Comparison of ENCODE assay signal across 30 cellular contexts in genomic region chr1:189312499-189312898, GRCh38.
"Had no signal": no experiment of that assay in that cellular context is flagged by ENCODE, and none has a peak within 500 bp of the region (broad histone marks: within the 10 kb centered on the region; RNA-seq: fewer than 3 reads in every experiment).

No MANE protein-coding gene starts in this region.

- ATAC-seq: activated CD8-positive, alpha-beta T cell treated with anti-CD3 and anti-CD28 coated beads, Interleukin-2, amount 10 ng/mL, durations not matched to agents 7 days and 5 days; SK-N-SH treated with all-trans-retinoic acid at 6 μM for 48 hours had no signal

- H3K4me1 Mint-ChIP-seq: activated naive CD8-positive, alpha-beta T cell treated with anti-CD3 and anti-CD28 coated beads, Interleukin-2, amount 10 ng/mL, durations not matched to agents 7 days and 5 days; IgD-negative memory B cell had no signal

- H3K9me3 ChIP-seq: adrenal gland, breast epithelium, Peyer's patch, SJSA1 had no signal

- H3K27me3 ChIP-seq: adrenal gland, breast epithelium, Peyer's patch, SJSA1 had no signal

- H3K4me3 Mint-ChIP-seq: activated CD8-positive, alpha-beta T cell treated with anti-CD3 and anti-CD28 coated beads, Interleukin-2, amount 10 ng/mL, durations not matched to agents 7 days and 5 days; activated naive CD8-positive, alpha-beta T cell treated with anti-CD3 and anti-CD28 coated beads, Interleukin-2, amount 10 ng/mL, durations not matched to agents 7 days and 5 days; IgD-negative memory B cell; T-helper 1 cell treated with Interleukin-12 subunit alpha and Interleukin-12 subunit beta and Interleukin-4 antibody, amounts not matched to agents 30 μg/mL and 1 μg/mL, for 36 hours had no signal

- H3K36me3 Mint-ChIP-seq: activated naive CD8-positive, alpha-beta T cell treated with anti-CD3 and anti-CD28 coated beads, Interleukin-2, amount 10 ng/mL, durations not matched to agents 7 days and 5 days; IgD-negative memory B cell had no signal

- H3K9ac ChIP-seq: KMS-11 had no signal

- H3K4me3 ChIP-seq: adrenal gland, breast epithelium, Peyer's patch, SJSA1 had no signal

- H3K27me3 Mint-ChIP-seq: activated naive CD8-positive, alpha-beta T cell treated with anti-CD3 and anti-CD28 coated beads, Interleukin-2, amount 10 ng/mL, durations not matched to agents 7 days and 5 days; IgD-negative memory B cell had no signal

- H3K4me2 ChIP-seq: KMS-11 had no signal

- DNase-seq: activated CD4-positive, alpha-beta T cell treated with anti-CD3 and anti-CD28 coated beads for 48 hours; activated CD4-positive, alpha-beta T cell treated with anti-CD3 and anti-CD28 coated beads, Interleukin-2, amount 50 U/mL, for 4 hours; activated CD4-positive, CD25-positive, alpha-beta regulatory T cell treated with anti-CD3 and anti-CD28 coated beads, Interleukin-2, amount 50 U/mL, for 72 hours; activated CD8-positive, alpha-beta memory T cell treated with anti-CD3 and anti-CD28 coated beads, Interleukin-2, amount 50 U/mL, for 48 hours; activated CD8-positive, alpha-beta T cell treated with anti-CD3 and anti-CD28 coated beads, Interleukin-2, amount 10 ng/mL, durations not matched to agents 7 days and 5 days; activated naive CD4-positive, alpha-beta T cell treated with anti-CD3 and anti-CD28 coated beads, Interleukin-2, amount 50 U/mL, for 16 hours; activated naive CD8-positive, alpha-beta T cell treated with anti-CD3 and anti-CD28 coated beads, Interleukin-2, amount 10 ng/mL, durations not matched to agents 7 days and 5 days; activated T-cell treated with anti-CD3 and anti-CD28 coated beads, Interleukin-2, amount 50 U/mL, for 1 hour; adrenal gland; aorta; caudate nucleus; NCI-H1092; NCI-H1417; NCI-H1694; NCI-H2029; NCI-H2107; NCI-H345; NCI-H510A; NCI-H526 treated with DMSO at 0.1 percent for 48 hours; NCI-H82; Peyer's patch; Right ventricle myocardium superior; T-helper 9 cell had no signal

- H3K4me1 ChIP-seq: adrenal gland, breast epithelium, Peyer's patch, SJSA1 had no signal

- H3K27ac Mint-ChIP-seq: activated CD8-positive, alpha-beta T cell treated with anti-CD3 and anti-CD28 coated beads, Interleukin-2, amount 10 ng/mL, durations not matched to agents 7 days and 5 days; activated naive CD8-positive, alpha-beta T cell treated with anti-CD3 and anti-CD28 coated beads, Interleukin-2, amount 10 ng/mL, durations not matched to agents 7 days and 5 days; IgD-negative memory B cell; T-helper 1 cell treated with Interleukin-12 subunit alpha and Interleukin-12 subunit beta and Interleukin-4 antibody, amounts not matched to agents 30 μg/mL and 1 μg/mL, for 36 hours had no signal

- H3K27ac ChIP-seq: adrenal gland, breast epithelium, KMS-11, Peyer's patch, RWPE1, SJSA1 had no signal

- H3K36me3 ChIP-seq: adrenal gland, breast epithelium, Peyer's patch, SJSA1 had no signal
